In the genomic region with DNA sequence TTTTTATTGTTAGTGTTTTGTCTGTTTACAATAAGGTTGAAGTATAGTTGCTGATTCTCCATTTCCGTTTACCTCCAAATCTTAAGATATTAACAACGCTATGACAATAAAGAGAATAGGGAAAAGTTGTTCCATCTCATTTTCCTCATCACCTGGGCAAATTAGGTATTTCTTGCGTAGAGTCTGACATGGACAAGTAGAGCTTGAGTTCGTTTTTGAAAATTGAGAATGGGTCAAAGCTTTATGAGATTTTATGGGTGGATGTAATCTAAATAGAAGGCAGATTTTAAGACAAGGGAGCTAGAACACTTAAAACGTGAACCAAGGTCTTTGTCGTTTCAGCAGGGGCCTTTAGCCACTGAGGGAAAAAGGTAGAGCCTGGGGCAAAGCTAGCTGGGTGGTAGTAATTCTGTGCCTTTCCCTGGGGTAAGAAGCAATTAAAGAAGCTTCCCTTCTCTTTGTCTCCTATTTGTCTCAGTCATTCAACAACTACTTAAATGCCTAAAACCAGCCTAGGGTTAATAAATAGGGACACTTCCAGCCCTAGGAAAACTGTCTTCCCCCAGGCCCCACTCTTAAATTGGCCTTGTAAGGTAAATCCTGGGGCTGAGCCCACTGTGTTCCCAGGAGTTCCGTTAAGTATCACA, we compare ENCODE assay signal across 8 cellular contexts.
DNase-seq lines count a peak whose midpoint lies in the region; TF ChIP-seq lines count a peak whose summit lies in the region.

No MANE protein-coding gene starts in this region.

- H3K36me3 ChIP-seq in subcutaneous abdominal adipose tissue (ENCODE audit: control insufficient read depth in 5 of 5, insufficient read depth in 5 of 5, low read length in 5 of 5), result no peaks in the 10 kb centered on the region

- H3K9ac ChIP-seq in subcutaneous abdominal adipose tissue (ENCODE audit: low read length in 5 of 5), result peak overlapping the region; percentile 95 to 98 (median 96)

- TF ChIP-seq CTCF in WI38 (IDR thresholded peaks at IDR 0.05; ENCODE audit: low read depth, low read length) (no peak), GM10266 (IDR thresholded peaks at IDR 0.05; ENCODE audit: control insufficient read depth, insufficient read depth, low read depth, missing control alignments) (no peak)

- H3K9me3 ChIP-seq in subcutaneous abdominal adipose tissue (ENCODE audit: control insufficient read depth in 5 of 5, low read length in 5 of 5), result peaks cover 0 to 8% (median 3%) of the 10 kb centered on the region in 5 donors

- peaks cover 0 to 18% (median 17%) of the 10 kb centered on the region in 5 donors for H3K4me1 ChIP-seq in subcutaneous abdominal adipose tissue (ENCODE audit: control insufficient read depth in 5 of 5, insufficient read depth in 5 of 5, low read length in 5 of 5)

- DNase-seq in NCI-H1105 treated with DMSO at 0.1 percent for 48 hours (lab: John Stamatoyannopoulos, UW) (peak; percentile 36), NCI-H1105 (lab: John Stamatoyannopoulos, UW) (no peak), GM10266 (ENCODE audit: extremely low spot score) (no peak)
- DNase-seq in activated CD8-positive, alpha-beta memory T cell treated with anti-CD3 and anti-CD28 coated beads, Interleukin-2, amount 50 U/mL, for 48 hours, result no peak
- DNase-seq in stimulated activated naive CD4-positive, alpha-beta T cell treated with Interleukin-2 at 50 U/mL for 16 hours (lab: John Stamatoyannopoulos, UW), result no peak

- peak overlapping the region; percentile 93 for H3K27ac ChIP-seq in subcutaneous abdominal adipose tissue (ENCODE audit: low read depth, low read length)

- no peaks in the 10 kb centered on the region for H3K27me3 ChIP-seq in subcutaneous abdominal adipose tissue (ENCODE audit: control insufficient read depth in 5 of 5, insufficient read depth in 4 of 5, low read length in 5 of 5)

- H3K4me3 ChIP-seq in WI38 (ENCODE audit: low read depth, low read length) (peak overlapping the region; percentile 84), iPS-11a (ENCODE audit: low read depth, low read length) (peak overlapping the region; percentile 98), subcutaneous abdominal adipose tissue (ENCODE audit: low read depth in 1 of 5, low read length in 5 of 5) (peak overlapping the region; percentile 76 to 99 (median 98))
